In genomic region chr12:116026346-116026745, GRCh38 we compare ENCODE assay signal across 1 cellular context.
TF ChIP-seq lines count a peak whose summit lies in the region.

No MANE protein-coding gene starts in this region.

TF ChIP-seq in HEK293, 187 proteins besides CTCF, POLR2A, EP300 and RAD21 (continued from another document):
- TF ChIP-seq KLF17 (tag by site-specific recombination; IDR thresholded peaks at IDR 0.05) (no peak), ZNF146 (tag by site-specific recombination; IDR thresholded peaks at IDR 0.05) (no peak), ZNF175 (tag by site-specific recombination; IDR thresholded peaks at IDR 0.05) (no peak), KLF10 (tag by site-specific recombination; IDR thresholded peaks at IDR 0.05) (no peak), ZFP69B (tag by site-specific recombination; IDR thresholded peaks at IDR 0.05) (0 out of 2 replicates have a peak, but pooled peaks have one; percentile 36)
